21 cellular contexts compared by ENCODE assay signal in genomic region chr6:165791876-165792437, GRCh38.
"Had no signal": no experiment of that assay in that cellular context is flagged by ENCODE, and none has a peak within 500 bp of the region (broad histone marks: within the 10 kb centered on the region; RNA-seq: fewer than 3 reads in every experiment).

No MANE protein-coding gene starts in this region.

- H3K9me3 ChIP-seq: SK-N-SH had no signal

- H3K27ac ChIP-seq: KMS-11 had no signal

- H3K36me3 Mint-ChIP-seq: IgD-negative memory B cell had no signal

- H3K9me3 Mint-ChIP-seq: IgD-negative memory B cell had no signal

- H3K27ac Mint-ChIP-seq: IgD-negative memory B cell had no signal

- H3K4me3 Mint-ChIP-seq: IgD-negative memory B cell had no signal

- H3K4me3 ChIP-seq: K562 had no signal

- H3K27me3 Mint-ChIP-seq: IgD-negative memory B cell had no signal

- H3K9me2 ChIP-seq: SK-N-SH had no signal

- DNase-seq: Kasumi-1, MM.1S, NCI-H1092 treated with DMSO at 0.1 percent for 48 hours, NCI-H1436, NCI-H187, NCI-H2029, NCI-H2081 treated with DMSO at 0.1 percent for 48 hours, NCI-H2171, NCI-H226, NCI-H446, NCI-H510A, NCI-H524 treated with DMSO at 0.1 percent for 48 hours, NCI-H69, NCI-H774, RPMI8226, SHP77, SK-N-SH, SW 1271 had no signal

- H3K4me2 ChIP-seq: KMS-11, SK-N-SH had no signal

- ATAC-seq: K562 had no signal
